1 cellular context compared by ENCODE assay signal in the genomic region with DNA sequence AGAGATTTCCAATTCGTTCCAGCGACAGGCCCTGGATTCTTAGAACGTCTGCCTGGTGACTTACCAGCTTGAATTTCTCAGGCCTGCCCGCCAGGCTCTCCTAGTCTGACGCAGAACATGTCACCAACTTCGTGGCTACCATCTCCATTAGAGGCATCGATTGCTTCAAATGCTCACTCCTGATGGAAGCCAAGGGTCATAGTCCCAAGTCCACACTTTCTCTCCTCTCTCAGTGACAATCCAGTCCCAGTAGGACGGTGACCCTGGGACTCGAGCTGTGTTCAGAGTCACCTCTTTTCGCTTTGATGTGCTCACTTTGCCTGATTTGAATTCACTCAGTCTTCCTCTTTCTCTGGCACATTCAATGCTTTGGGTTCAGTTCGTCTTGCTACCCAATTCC.
TF ChIP-seq lines count a peak whose summit lies in the region.

No MANE protein-coding gene starts in this region.

TF ChIP-seq in HepG2, 621 proteins besides CTCF, POLR2A, EP300 and RAD21 (continued from another document):
- TF ChIP-seq GATAD1 (CRISPR knock-in tag; IDR thresholded peaks at IDR 0.05) = no peak
- no peak for TF ChIP-seq MEIS2 (CRISPR knock-in tag; IDR thresholded peaks at IDR 0.05)
- no peak for TF ChIP-seq ZFP37 (CRISPR knock-in tag; IDR thresholded peaks at IDR 0.05; ENCODE audit: borderline replicate concordance)
- TF ChIP-seq YEATS2 (CRISPR knock-in tag; IDR thresholded peaks at IDR 0.05; ENCODE audit: borderline replicate concordance) = no peak
- TF ChIP-seq, protein P1, sequence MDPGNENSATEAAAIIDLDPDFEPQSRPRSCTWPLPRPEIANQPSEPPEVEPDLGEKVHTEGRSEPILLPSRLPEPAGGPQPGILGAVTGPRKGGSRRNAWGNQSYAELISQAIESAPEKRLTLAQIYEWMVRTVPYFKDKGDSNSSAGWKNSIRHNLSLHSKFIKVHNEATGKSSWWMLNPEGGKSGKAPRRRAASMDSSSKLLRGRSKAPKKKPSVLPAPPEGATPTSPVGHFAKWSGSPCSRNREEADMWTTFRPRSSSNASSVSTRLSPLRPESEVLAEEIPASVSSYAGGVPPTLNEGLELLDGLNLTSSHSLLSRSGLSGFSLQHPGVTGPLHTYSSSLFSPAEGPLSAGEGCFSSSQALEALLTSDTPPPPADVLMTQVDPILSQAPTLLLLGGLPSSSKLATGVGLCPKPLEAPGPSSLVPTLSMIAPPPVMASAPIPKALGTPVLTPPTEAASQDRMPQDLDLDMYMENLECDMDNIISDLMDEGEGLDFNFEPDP (CRISPR knock-in tag; conservative IDR thresholded peaks at IDR 0.05) = no peak
- no peak for TF ChIP-seq ATF7-NPFF (CRISPR knock-in tag; IDR thresholded peaks at IDR 0.05; ENCODE audit: low read depth)
- 0 out of 2 replicates have a peak, but pooled peaks have one; percentile 21 for TF ChIP-seq KDM6A (CRISPR knock-in tag; IDR thresholded peaks at IDR 0.05; ENCODE audit: low read depth)
- TF ChIP-seq PHF20 (CRISPR knock-in tag; IDR thresholded peaks at IDR 0.05) = no peak
- TF ChIP-seq DR1 (CRISPR knock-in tag; IDR thresholded peaks at IDR 0.05) = no peak
- TF ChIP-seq CBX2 (IDR thresholded peaks at IDR 0.05; ENCODE audit: low read depth, low read length) = no peak
- TF ChIP-seq CBX2 (CRISPR knock-in tag; IDR thresholded peaks at IDR 0.05; ENCODE audit: low read depth) = no peak
- TF ChIP-seq, protein P2, sequence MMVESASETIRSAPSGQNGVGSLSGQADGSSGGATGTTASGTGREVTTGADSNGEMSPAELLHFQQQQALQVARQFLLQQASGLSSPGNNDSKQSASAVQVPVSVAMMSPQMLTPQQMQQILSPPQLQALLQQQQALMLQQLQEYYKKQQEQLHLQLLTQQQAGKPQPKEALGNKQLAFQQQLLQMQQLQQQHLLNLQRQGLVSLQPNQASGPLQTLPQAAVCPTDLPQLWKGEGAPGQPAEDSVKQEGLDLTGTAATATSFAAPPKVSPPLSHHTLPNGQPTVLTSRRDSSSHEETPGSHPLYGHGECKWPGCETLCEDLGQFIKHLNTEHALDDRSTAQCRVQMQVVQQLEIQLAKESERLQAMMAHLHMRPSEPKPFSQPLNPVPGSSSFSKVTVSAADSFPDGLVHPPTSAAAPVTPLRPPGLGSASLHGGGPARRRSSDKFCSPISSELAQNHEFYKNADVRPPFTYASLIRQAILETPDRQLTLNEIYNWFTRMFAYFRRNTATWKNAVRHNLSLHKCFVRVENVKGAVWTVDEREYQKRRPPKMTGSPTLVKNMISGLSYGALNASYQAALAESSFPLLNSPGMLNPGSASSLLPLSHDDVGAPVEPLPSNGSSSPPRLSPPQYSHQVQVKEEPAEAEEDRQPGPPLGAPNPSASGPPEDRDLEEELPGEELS (CRISPR knock-in tag; IDR thresholded peaks at IDR 0.05) = no peak
- TF ChIP-seq ZNF777 (CRISPR knock-in tag; IDR thresholded peaks at IDR 0.05) = no peak
- TF ChIP-seq MATR3 (CRISPR knock-in tag; IDR thresholded peaks at IDR 0.05) = no peak
- TF ChIP-seq, protein P3, sequence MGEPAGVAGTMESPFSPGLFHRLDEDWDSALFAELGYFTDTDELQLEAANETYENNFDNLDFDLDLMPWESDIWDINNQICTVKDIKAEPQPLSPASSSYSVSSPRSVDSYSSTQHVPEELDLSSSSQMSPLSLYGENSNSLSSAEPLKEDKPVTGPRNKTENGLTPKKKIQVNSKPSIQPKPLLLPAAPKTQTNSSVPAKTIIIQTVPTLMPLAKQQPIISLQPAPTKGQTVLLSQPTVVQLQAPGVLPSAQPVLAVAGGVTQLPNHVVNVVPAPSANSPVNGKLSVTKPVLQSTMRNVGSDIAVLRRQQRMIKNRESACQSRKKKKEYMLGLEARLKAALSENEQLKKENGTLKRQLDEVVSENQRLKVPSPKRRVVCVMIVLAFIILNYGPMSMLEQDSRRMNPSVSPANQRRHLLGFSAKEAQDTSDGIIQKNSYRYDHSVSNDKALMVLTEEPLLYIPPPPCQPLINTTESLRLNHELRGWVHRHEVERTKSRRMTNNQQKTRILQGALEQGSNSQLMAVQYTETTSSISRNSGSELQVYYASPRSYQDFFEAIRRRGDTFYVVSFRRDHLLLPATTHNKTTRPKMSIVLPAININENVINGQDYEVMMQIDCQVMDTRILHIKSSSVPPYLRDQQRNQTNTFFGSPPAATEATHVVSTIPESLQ (CRISPR knock-in tag; conservative IDR thresholded peaks at IDR 0.05) = no peak
- no peak for TF ChIP-seq HOXA9 (CRISPR knock-in tag; IDR thresholded peaks at IDR 0.05; ENCODE audit: borderline replicate concordance)
- TF ChIP-seq SP5 (CRISPR knock-in tag; IDR thresholded peaks at IDR 0.05; ENCODE audit: borderline replicate concordance, low read depth) = no peak
- peak; percentile 84 for TF ChIP-seq HNF4A (CRISPR knock-in tag; IDR thresholded peaks at IDR 0.05)
- TF ChIP-seq ZNF615 (CRISPR knock-in tag; IDR thresholded peaks at IDR 0.05; ENCODE audit: borderline replicate concordance) = no peak
- TF ChIP-seq, protein P4, sequence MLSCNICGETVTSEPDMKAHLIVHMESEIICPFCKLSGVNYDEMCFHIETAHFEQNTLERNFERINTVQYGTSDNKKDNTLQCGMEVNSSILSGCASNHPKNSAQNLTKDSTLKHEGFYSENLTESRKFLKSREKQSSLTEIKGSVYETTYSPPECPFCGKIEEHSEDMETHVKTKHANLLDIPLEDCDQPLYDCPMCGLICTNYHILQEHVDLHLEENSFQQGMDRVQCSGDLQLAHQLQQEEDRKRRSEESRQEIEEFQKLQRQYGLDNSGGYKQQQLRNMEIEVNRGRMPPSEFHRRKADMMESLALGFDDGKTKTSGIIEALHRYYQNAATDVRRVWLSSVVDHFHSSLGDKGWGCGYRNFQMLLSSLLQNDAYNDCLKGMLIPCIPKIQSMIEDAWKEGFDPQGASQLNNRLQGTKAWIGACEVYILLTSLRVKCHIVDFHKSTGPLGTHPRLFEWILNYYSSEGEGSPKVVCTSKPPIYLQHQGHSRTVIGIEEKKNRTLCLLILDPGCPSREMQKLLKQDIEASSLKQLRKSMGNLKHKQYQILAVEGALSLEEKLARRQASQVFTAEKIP (CRISPR knock-in tag; IDR thresholded peaks at IDR 0.05; ENCODE audit: borderline replicate concordance) = no peak
- no peak for TF ChIP-seq IRX3 (CRISPR knock-in tag; IDR thresholded peaks at IDR 0.05; ENCODE audit: borderline replicate concordance, low read depth)
- TF ChIP-seq ZNF766 (CRISPR knock-in tag; IDR thresholded peaks at IDR 0.05; ENCODE audit: borderline replicate concordance) = no peak
- no peak for TF ChIP-seq ZNF737 (CRISPR knock-in tag; IDR thresholded peaks at IDR 0.05; ENCODE audit: borderline replicate concordance)
- TF ChIP-seq, protein P5, sequence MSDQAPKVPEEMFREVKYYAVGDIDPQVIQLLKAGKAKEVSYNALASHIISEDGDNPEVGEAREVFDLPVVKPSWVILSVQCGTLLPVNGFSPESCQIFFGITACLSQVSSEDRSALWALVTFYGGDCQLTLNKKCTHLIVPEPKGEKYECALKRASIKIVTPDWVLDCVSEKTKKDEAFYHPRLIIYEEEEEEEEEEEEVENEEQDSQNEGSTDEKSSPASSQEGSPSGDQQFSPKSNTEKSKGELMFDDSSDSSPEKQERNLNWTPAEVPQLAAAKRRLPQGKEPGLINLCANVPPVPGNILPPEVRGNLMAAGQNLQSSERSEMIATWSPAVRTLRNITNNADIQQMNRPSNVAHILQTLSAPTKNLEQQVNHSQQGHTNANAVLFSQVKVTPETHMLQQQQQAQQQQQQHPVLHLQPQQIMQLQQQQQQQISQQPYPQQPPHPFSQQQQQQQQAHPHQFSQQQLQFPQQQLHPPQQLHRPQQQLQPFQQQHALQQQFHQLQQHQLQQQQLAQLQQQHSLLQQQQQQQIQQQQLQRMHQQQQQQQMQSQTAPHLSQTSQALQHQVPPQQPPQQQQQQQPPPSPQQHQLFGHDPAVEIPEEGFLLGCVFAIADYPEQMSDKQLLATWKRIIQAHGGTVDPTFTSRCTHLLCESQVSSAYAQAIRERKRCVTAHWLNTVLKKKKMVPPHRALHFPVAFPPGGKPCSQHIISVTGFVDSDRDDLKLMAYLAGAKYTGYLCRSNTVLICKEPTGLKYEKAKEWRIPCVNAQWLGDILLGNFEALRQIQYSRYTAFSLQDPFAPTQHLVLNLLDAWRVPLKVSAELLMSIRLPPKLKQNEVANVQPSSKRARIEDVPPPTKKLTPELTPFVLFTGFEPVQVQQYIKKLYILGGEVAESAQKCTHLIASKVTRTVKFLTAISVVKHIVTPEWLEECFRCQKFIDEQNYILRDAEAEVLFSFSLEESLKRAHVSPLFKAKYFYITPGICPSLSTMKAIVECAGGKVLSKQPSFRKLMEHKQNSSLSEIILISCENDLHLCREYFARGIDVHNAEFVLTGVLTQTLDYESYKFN (CRISPR knock-in tag; conservative IDR thresholded peaks at IDR 0.05) = peak; percentile 55
- TF ChIP-seq ZNF263 (CRISPR knock-in tag; IDR thresholded peaks at IDR 0.05) = no peak
- no peak for TF ChIP-seq ZNF326 (CRISPR knock-in tag; IDR thresholded peaks at IDR 0.05; ENCODE audit: borderline replicate concordance)
- TF ChIP-seq, protein P6, sequence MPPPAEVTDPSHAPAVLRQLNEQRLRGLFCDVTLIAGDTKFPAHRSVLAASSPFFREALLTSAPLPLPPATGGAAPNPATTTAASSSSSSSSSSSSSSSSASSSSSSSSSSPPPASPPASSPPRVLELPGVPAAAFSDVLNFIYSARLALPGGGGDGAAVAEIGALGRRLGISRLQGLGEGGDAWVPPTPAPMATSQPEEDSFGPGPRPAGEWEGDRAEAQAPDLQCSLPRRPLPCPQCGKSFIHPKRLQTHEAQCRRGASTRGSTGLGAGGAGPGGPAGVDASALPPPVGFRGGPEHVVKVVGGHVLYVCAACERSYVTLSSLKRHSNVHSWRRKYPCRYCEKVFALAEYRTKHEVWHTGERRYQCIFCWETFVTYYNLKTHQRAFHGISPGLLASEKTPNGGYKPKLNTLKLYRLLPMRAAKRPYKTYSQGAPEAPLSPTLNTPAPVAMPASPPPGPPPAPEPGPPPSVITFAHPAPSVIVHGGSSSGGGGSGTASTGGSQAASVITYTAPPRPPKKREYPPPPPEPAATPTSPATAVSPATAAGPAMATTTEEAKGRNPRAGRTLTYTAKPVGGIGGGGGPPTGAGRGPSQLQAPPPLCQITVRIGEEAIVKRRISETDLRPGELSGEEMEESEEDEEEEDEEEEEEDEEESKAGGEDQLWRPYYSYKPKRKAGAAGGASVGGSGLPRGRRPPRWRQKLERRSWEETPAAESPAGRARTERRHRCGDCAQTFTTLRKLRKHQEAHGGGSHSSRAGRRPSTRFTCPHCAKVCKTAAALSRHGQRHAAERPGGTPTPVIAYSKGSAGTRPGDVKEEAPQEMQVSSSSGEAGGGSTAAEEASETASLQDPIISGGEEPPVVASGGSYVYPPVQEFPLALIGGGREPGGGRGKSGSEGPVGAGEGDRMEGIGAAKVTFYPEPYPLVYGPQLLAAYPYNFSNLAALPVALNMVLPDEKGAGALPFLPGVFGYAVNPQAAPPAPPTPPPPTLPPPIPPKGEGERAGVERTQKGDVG (CRISPR knock-in tag; IDR thresholded peaks at IDR 0.05; ENCODE audit: borderline replicate concordance) = no peak
- no peak for TF ChIP-seq ZNF776 (CRISPR knock-in tag; IDR thresholded peaks at IDR 0.05)
- peak; percentile 11 for TF ChIP-seq TEAD3 (CRISPR knock-in tag; optimal IDR thresholded peaks at IDR 0.05; ENCODE audit: borderline replicate concordance)
- no peak for TF ChIP-seq PAWR (CRISPR knock-in tag; IDR thresholded peaks at IDR 0.05; ENCODE audit: borderline replicate concordance)
- TF ChIP-seq, protein P7, sequence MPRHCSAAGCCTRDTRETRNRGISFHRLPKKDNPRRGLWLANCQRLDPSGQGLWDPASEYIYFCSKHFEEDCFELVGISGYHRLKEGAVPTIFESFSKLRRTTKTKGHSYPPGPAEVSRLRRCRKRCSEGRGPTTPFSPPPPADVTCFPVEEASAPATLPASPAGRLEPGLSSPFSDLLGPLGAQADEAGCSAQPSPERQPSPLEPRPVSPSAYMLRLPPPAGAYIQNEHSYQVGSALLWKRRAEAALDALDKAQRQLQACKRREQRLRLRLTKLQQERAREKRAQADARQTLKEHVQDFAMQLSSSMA (CRISPR knock-in tag; IDR thresholded peaks at IDR 0.05) = no peak
- TF ChIP-seq ZC3H13 (CRISPR knock-in tag; IDR thresholded peaks at IDR 0.05) = no peak
- peak; percentile 18; the same call in 1 of the 2 replicates for TF ChIP-seq TCF7 (IDR thresholded peaks at IDR 0.05; ENCODE audit: low read depth)
- no peak for TF ChIP-seq ZNF12 (CRISPR knock-in tag; IDR thresholded peaks at IDR 0.05)
- no peak for TF ChIP-seq FOXA1 (IDR thresholded peaks at IDR 0.05)
- no peak for TF ChIP-seq FOXA1 (CRISPR knock-in tag; IDR thresholded peaks at IDR 0.05)
- no peak for TF ChIP-seq MBNL3 (CRISPR knock-in tag; conservative IDR thresholded peaks at IDR 0.05)
- no peak for TF ChIP-seq ZNF660 (CRISPR knock-in tag; IDR thresholded peaks at IDR 0.05; ENCODE audit: borderline replicate concordance, low read depth)
- 0 out of 2 replicates have a peak, but pooled peaks have one; percentile 39 for TF ChIP-seq ZNF644 (CRISPR knock-in tag; IDR thresholded peaks at IDR 0.05; ENCODE audit: low read depth)
- TF ChIP-seq, protein P8, sequence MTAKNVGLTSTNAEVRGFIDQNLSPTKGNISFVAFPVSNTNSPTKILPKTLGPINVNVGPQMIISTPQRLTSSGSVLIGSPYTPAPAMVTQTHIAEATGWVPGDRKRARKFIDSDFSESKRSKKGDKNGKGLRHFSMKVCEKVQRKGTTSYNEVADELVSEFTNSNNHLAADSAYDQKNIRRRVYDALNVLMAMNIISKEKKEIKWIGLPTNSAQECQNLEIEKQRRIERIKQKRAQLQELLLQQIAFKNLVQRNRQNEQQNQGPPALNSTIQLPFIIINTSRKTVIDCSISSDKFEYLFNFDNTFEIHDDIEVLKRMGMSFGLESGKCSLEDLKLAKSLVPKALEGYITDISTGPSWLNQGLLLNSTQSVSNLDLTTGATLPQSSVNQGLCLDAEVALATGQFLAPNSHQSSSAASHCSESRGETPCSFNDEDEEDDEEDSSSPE (CRISPR knock-in tag; IDR thresholded peaks at IDR 0.05) = no peak
- TF ChIP-seq CENPX (CRISPR knock-in tag; IDR thresholded peaks at IDR 0.05) = no peak
- TF ChIP-seq ZSCAN20 (CRISPR knock-in tag; IDR thresholded peaks at IDR 0.05; ENCODE audit: borderline replicate concordance) = no peak
- no peak for TF ChIP-seq NFE2L1 (CRISPR knock-in tag; IDR thresholded peaks at IDR 0.05; ENCODE audit: borderline replicate concordance)
- no peak for TF ChIP-seq DNMT3B (CRISPR knock-in tag; conservative IDR thresholded peaks at IDR 0.05)
- TF ChIP-seq ZNF431 (CRISPR knock-in tag; IDR thresholded peaks at IDR 0.05; ENCODE audit: borderline replicate concordance, low read depth) = no peak
- TF ChIP-seq ZNF329 (CRISPR knock-in tag; IDR thresholded peaks at IDR 0.05; ENCODE audit: low read depth) = no peak
